8 cellular contexts compared by ENCODE assay signal in genomic region chr5:176361437-176362097, GRCh38. TPM values are rescaled to one million over a fixed set of nuclear protein-coding genes. Genes with fewer than 3 reads are reported as not detected.
DNase-seq lines count a peak whose midpoint lies in the region; ATAC-seq and TF ChIP-seq lines count a peak whose summit lies in the region.

TSS of gene KIAA1191 (minus strand) at chr5:176361764. CDS start at chr5:176359508, 2,256 bp downstream.

- under 1% methylated on average over 50 of the region's 50 CpGs for WGBS in right cardiac atrium

- H3K4me1 ChIP-seq in right cardiac atrium (ENCODE audit: control insufficient read depth, insufficient read depth, low read length), result peaks cover 3% of the 10 kb centered on the region
- peaks cover 36% of the 10 kb centered on the region for H3K4me1 ChIP-seq in vagina

- H3K4me3 ChIP-seq in right cardiac atrium (ENCODE audit: low read length), result peak within 1 kb of the TSS; percentile 63
- peak within 1 kb of the TSS; percentile 90 to 92 for H3K4me3 ChIP-seq in vagina

- intact Hi-C loops in right cardiac atrium (cut with DNase I), result no loop called here
- intact Hi-C loops in vagina (cut with DNase I), result no loop called here

- H3K27ac ChIP-seq in right cardiac atrium (ENCODE audit: low read length) (peak within 1 kb of the TSS; percentile 22), vagina (peak within 1 kb of the TSS; percentile 86)

- TF ChIP-seq CTCF in vagina (IDR thresholded peaks at IDR 0.05), result no peak

- H3K36me3 ChIP-seq in vagina, result peaks cover 0 to 4% of the 10 kb centered on the region in 2 donors

- no peaks in the 10 kb centered on the region for H3K27me3 ChIP-seq in right cardiac atrium (ENCODE audit: control insufficient read depth, insufficient read depth)
- no peaks in the 10 kb centered on the region for H3K27me3 ChIP-seq in vagina

- H3K9me3 ChIP-seq in right cardiac atrium (ENCODE audit: control insufficient read depth, low read length), result no peaks in the 10 kb centered on the region
- no peaks in the 10 kb centered on the region for H3K9me3 ChIP-seq in vagina

- peak; percentile 62 to 64 for DNase-seq in NCI-H187 (lab: John Stamatoyannopoulos, UW)
- DNase-seq in T-helper 2 cell, result peak; percentile 83 to 96 (median 93)
- DNase-seq in anterior cingulate cortex (lab: John Stamatoyannopoulos, UW), result peak; percentile 44 to 97 (median 90)
- DNase-seq in right cardiac atrium, result peak; percentile 96 to 99 (median 98)
- DNase-seq in putamen (ENCODE audit: low spot score), result peak; percentile 93
- peak in 1 of 2 donors; percentile 94 for DNase-seq in vagina (ENCODE audit: extremely low spot score in 2 of 2)

- TF ChIP-seq POLR2A in vagina (IDR thresholded peaks at IDR 0.05), result peak in 1 of 2 donors; percentile 72

- peak; percentile 64 for ATAC-seq in GM18499 (IDR thresholded peaks at IDR 0.05; ENCODE audit: insufficient read depth, unreplicated experiment)
- ATAC-seq in HG02943 (IDR thresholded peaks at IDR 0.05; ENCODE audit: low read depth, unreplicated experiment), result peak; percentile 93
- peak; percentile 97 to 98 for ATAC-seq in right cardiac atrium

RNA-seq across cellular contexts. Expression of gene KIAA1191, which starts in this region (rescaled TPM):
- total RNA-seq in right cardiac atrium, result 10 to 100 TPM; 92.6 to 99.7 (median 97.9) TPM
- 70.5 TPM for polyA plus RNA-seq in right cardiac atrium
- 99.4 TPM for total RNA-seq in vagina
